Comparison of ENCODE assay signal across 8 cellular contexts in genomic region chr12:121209629-121210572, GRCh38. TPM values are rescaled to one million over a fixed set of nuclear protein-coding genes. Genes with fewer than 3 reads are reported as not detected.
A peak's percentile ranks its signal among the peaks of the same experiment; 100 is the strongest.
DNase-seq lines count a peak whose midpoint lies in the region; ATAC-seq lines count a peak whose summit lies in the region.

Gene P2RX4 (plus strand): TSS chr12:121210129. CDS start chr12:121210165, 36 bp downstream.

- peaks cover 32% of the 10 kb centered on the region for H3K4me1 Mint-ChIP-seq in stimulated activated effector memory CD8-positive, alpha-beta T cell treated with anti-CD3 and anti-CD28 coated beads, Interleukin-12 subunit alpha, Interleukin-12 subunit beta, amount 100 ng/mL, for 72 hours

- 0 out of 2 replicates have a peak, but pooled peaks cover 3% of the 10 kb centered on the region for H3K4me1 ChIP-seq in HUES64 (ENCODE audit: insufficient read depth, low read length)

- H3K4me3 Mint-ChIP-seq in stimulated activated effector memory CD8-positive, alpha-beta T cell treated with anti-CD3 and anti-CD28 coated beads, Interleukin-12 subunit alpha, Interleukin-12 subunit beta, amount 100 ng/mL, for 72 hours: peak within 1 kb of the TSS; percentile 81

- ATAC-seq in GM21423 (IDR thresholded peaks at IDR 0.05; ENCODE audit: unreplicated experiment): peak; percentile 82
- peak; percentile 84 for ATAC-seq in esophagus mucosa
- ATAC-seq in stimulated activated effector memory CD8-positive, alpha-beta T cell treated with anti-CD3 and anti-CD28 coated beads, Interleukin-12 subunit alpha, Interleukin-12 subunit beta, amount 100 ng/mL, for 72 hours: peak; percentile 83

- no peaks in the 10 kb centered on the region for H3K9me3 Mint-ChIP-seq in stimulated activated effector memory CD8-positive, alpha-beta T cell treated with anti-CD3 and anti-CD28 coated beads, Interleukin-12 subunit alpha, Interleukin-12 subunit beta, amount 100 ng/mL, for 72 hours

- no peaks in the 10 kb centered on the region for H3K36me3 ChIP-seq in HUES64 (ENCODE audit: insufficient read depth, low read length)

- DNase-seq in DMS114 treated with DMSO at 0.1 percent for 48 hours (lab: John Stamatoyannopoulos, UW; ENCODE audit: unreplicated experiment) (peak; percentile 56), OCI-M2 (lab: John Stamatoyannopoulos, UW; ENCODE audit: unreplicated experiment) (peak; percentile 49), myocyte (ENCODE audit: low read depth) (peak; percentile 73)
- peak; percentile 91 for DNase-seq in activated T-cell treated with anti-CD3 and anti-CD28 coated beads, Interleukin-2, amount 50 U/mL, for 1 hour
- DNase-seq in stimulated activated effector memory CD8-positive, alpha-beta T cell treated with anti-CD3 and anti-CD28 coated beads, Interleukin-12 subunit alpha, Interleukin-12 subunit beta, amount 100 ng/mL, for 72 hours (ENCODE audit: low spot score in 2 of 2): peak; percentile 85 to 94

- H3K27ac ChIP-seq in HUES64 (ENCODE audit: low read depth, low read length): peak within 1 kb of the TSS; percentile 65; the same call in 1 of the 2 replicates

- H3K27ac Mint-ChIP-seq in stimulated activated effector memory CD8-positive, alpha-beta T cell treated with anti-CD3 and anti-CD28 coated beads, Interleukin-12 subunit alpha, Interleukin-12 subunit beta, amount 100 ng/mL, for 72 hours: peak within 1 kb of the TSS; percentile 88

- H3K9me3 ChIP-seq in HUES64 (ENCODE audit: insufficient read depth, low read depth, low read length): no peaks in the 10 kb centered on the region

- peak within 1 kb of the TSS; percentile 75 for H3K4me3 ChIP-seq in HUES64 (ENCODE audit: low read length)

- peaks cover 42% of the 10 kb centered on the region for H3K36me3 Mint-ChIP-seq in stimulated activated effector memory CD8-positive, alpha-beta T cell treated with anti-CD3 and anti-CD28 coated beads, Interleukin-12 subunit alpha, Interleukin-12 subunit beta, amount 100 ng/mL, for 72 hours

- WGBS in HUES64: 6% methylated on average over 92 of the region's 96 CpGs

- H3K27me3 ChIP-seq in HUES64 (ENCODE audit: insufficient read depth, low read length): peaks cover 12% of the 10 kb centered on the region; the same call in 1 of the 2 replicates

- peak within 1 kb of the TSS; percentile 84 for H3K9ac ChIP-seq in HUES64 (ENCODE audit: low read depth, low read length)

RNA-seq across cellular contexts. Expression of gene P2RX4, which starts in this region (rescaled TPM):
- polyA plus RNA-seq in HUES64 (2013, experiment 1 of 2): 8.5 TPM
- polyA plus RNA-seq in HUES64 (2013, experiment 2 of 2): 10.8 TPM
- 5.0 TPM for total RNA-seq in esophagus mucosa
- total RNA-seq in myocyte: 6.0 and 6.1 TPM in 2 replicates
- 11.3 TPM for polyA plus RNA-seq in myocyte (2012)

Comparison
In these comparisons a context has a peak if more than half of its experiments do, and no peak if none do; other contexts are left out.
1. Peak in every context shown above with its lines: DNase-seq, ATAC-seq, H3K4me3 ChIP-seq and H3K27ac ChIP-seq.